20 cellular contexts compared by ENCODE assay signal in genomic region chr3:97713634-97714033, GRCh38.
"Had no signal": no experiment of that assay in that cellular context is flagged by ENCODE, and none has a peak within 500 bp of the region (broad histone marks: within the 10 kb centered on the region; RNA-seq: fewer than 3 reads in every experiment).

No MANE protein-coding gene starts in this region.

- DNase-seq: dorsolateral prefrontal cortex; effector CD4-positive, alpha-beta T cell; foreskin fibroblast; gastrocnemius medialis; head of caudate nucleus; left ventricle myocardium superior; lower lobe of right lung; naive thymus-derived CD8-positive, alpha-beta T cell; occipital lobe; ovary; posterior cingulate gyrus; right lobe of liver; small intestine; stimulated activated CD4-positive, alpha-beta T cell treated with anti-CD3 and anti-CD28 coated beads, Interleukin-15, amount 100 ng/mL, for 24 hours; stimulated activated CD4-positive, alpha-beta T cell treated with anti-CD3 and anti-CD28 coated beads, Interleukin-2, amount 100 ng/mL, for 48 hours; stimulated activated naive CD4-positive, alpha-beta T cell treated with Interleukin-2 at 50 U/mL for 16 hours; stomach had no signal

- ATAC-seq: esophagus mucosa; gastrocnemius medialis; lower lobe of right lung; naive thymus-derived CD8-positive, alpha-beta T cell; right lobe of liver had no signal

- H3K36me3 ChIP-seq: gastrocnemius medialis, lower lobe of right lung, ovary, right lobe of liver, stomach, thyroid gland had no signal

- H3K27ac ChIP-seq: dorsolateral prefrontal cortex, gastrocnemius medialis, lower lobe of right lung, ovary, right lobe of liver, stomach, thyroid gland had no signal

- H3K27me3 ChIP-seq: dorsolateral prefrontal cortex, gastrocnemius medialis, ovary, right lobe of liver, stomach, thyroid gland had no signal

- H3K27ac Mint-ChIP-seq: naive thymus-derived CD8-positive, alpha-beta T cell; type B pancreatic cell had no signal

- H3K4me1 ChIP-seq: gastrocnemius medialis, lower lobe of right lung, right lobe of liver, stomach had no signal

- H3K4me3 Mint-ChIP-seq: naive thymus-derived CD8-positive, alpha-beta T cell; type B pancreatic cell had no signal

- H3K4me3 ChIP-seq: dorsolateral prefrontal cortex, gastrocnemius medialis, lower lobe of right lung, ovary, right lobe of liver, stomach, thyroid gland had no signal

- H3K36me3 Mint-ChIP-seq: naive thymus-derived CD8-positive, alpha-beta T cell; type B pancreatic cell had no signal

- H3K9me3 Mint-ChIP-seq: naive thymus-derived CD8-positive, alpha-beta T cell had no signal

- H3K9me3 ChIP-seq: gastrocnemius medialis, lower lobe of right lung, ovary, right lobe of liver, stomach, thyroid gland had no signal
